ENCODE assay signal across 19 cellular contexts in the genomic region with DNA sequence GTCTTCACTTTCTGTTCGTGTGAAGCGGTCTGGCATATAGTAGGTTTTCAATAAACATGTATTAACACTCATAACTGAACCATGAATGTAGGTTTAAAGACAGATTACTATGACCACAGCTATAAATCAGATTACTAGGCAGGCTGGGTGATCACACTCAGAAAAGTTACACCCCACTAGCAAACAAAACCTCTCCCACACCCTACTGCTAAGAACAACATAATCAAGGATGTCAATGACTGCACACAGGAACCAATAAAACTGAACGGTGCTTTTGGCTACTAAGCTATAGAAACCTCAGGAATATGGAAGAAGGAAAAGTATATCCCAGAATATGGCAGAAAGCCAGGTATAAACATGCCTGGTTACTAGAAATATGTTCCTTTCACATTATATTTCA.
DNase-seq lines count a peak whose midpoint lies in the region; ATAC-seq, FAIRE-seq and TF ChIP-seq lines count a peak whose summit lies in the region.
"Had no signal": no experiment of that assay in that cellular context is flagged by ENCODE, and none has a peak within 500 bp of the region (broad histone marks: within the 10 kb centered on the region; RNA-seq: fewer than 3 reads in every experiment).

No MANE protein-coding gene starts in this region.

- H3K9me3 ChIP-seq in colonic mucosa (no peaks in the 10 kb centered on the region), pancreas (no peaks in the 10 kb centered on the region), esophagus squamous epithelium (no peaks in the 10 kb centered on the region)

- H3K4me1 ChIP-seq in colonic mucosa (no peaks in the 10 kb centered on the region), pancreas (no peaks in the 10 kb centered on the region), esophagus squamous epithelium (no peaks in the 10 kb centered on the region)

- H3K4me3 ChIP-seq in colonic mucosa (no peak overlapping the region), pancreas (no peak overlapping the region), esophagus squamous epithelium (no peak overlapping the region)
- H3K4me3 ChIP-seq: GM23338 had no signal

- FAIRE-seq in GM19239 (lab: Jason Lieb, UNC) (peak; percentile 66), pancreas (lab: Jason Lieb, UNC) (peak; percentile 82)
- FAIRE-seq: GM12891, GM18507 had no signal

- no peak for TF ChIP-seq POLR2A in esophagus squamous epithelium (IDR thresholded peaks at IDR 0.05)

- H3K36me3 ChIP-seq in colonic mucosa (no peaks in the 10 kb centered on the region), pancreas (no peaks in the 10 kb centered on the region), esophagus squamous epithelium (no peaks in the 10 kb centered on the region)

- 70 to 80% methylated on average over 3 of the region's 3 CpGs for WGBS in pancreas, 2 donors
- whole genome bisulfite sequencing in esophagus squamous epithelium, 2 donors: 78 to 81% methylated on average over 3 of the region's 3 CpGs

- H3K27me3 ChIP-seq in colonic mucosa: no peaks in the 10 kb centered on the region
- H3K27me3 ChIP-seq in pancreas: peaks cover 0 to 3% (median 0%) of the 10 kb centered on the region in 4 donors
- no peaks in the 10 kb centered on the region for H3K27me3 ChIP-seq in esophagus squamous epithelium

- no peak for TF ChIP-seq CTCF in colonic mucosa (IDR thresholded peaks at IDR 0.05)
- no peak for TF ChIP-seq CTCF in pancreas (IDR thresholded peaks at IDR 0.05)
- TF ChIP-seq CTCF in esophagus squamous epithelium (IDR thresholded peaks at IDR 0.05): no peak

- intact Hi-C loops in colonic mucosa (cut with DNase I) (no loop called here), pancreas (cut with DNase I) (no loop called here), esophagus squamous epithelium (cut with DNase I) (no loop called here)

- H3K27ac ChIP-seq in colonic mucosa: no peak overlapping the region
- H3K27ac ChIP-seq in pancreas: no peak overlapping the region
- no peak overlapping the region for H3K27ac ChIP-seq in esophagus squamous epithelium

- no peak for ATAC-seq in pancreas
- no peak for ATAC-seq in GM18870 (IDR thresholded peaks at IDR 0.05; ENCODE audit: unreplicated experiment)
- ATAC-seq: GM23338, HCT116 had no signal

- no peak overlapping the region for H3K9ac ChIP-seq in colonic mucosa (ENCODE audit: low read depth in 2 of 2, low read length in 2 of 2)

- DNase-seq in GM19239 (ENCODE audit: insufficient read length, low spot score) (no peak), NCI-H69 (lab: John Stamatoyannopoulos, UW) (peak; percentile 13), colonic mucosa (peak; percentile 17), pancreas (no peak), esophagus squamous epithelium (lab: John Stamatoyannopoulos, UW) (no peak), SIG-M5 (lab: John Stamatoyannopoulos, UW) (no peak)
- DNase-seq: C1 segment of cervical spinal cord; Calu3; CD4-positive, alpha-beta memory T cell; COR-L47; DMS53; DMS79 treated with DMSO at 0.1 percent for 48 hours; GF-D8; H9 had no signal

Comparison
In these comparisons a context has a peak if more than half of its experiments do, and no peak if none do; other contexts are left out.
1. DNase-seq: peak in NCI-H69 (single experiment) and colonic mucosa (single experiment); none in GM19239 (single experiment), pancreas (0 of 6), esophagus squamous epithelium (single experiment) and SIG-M5 (single experiment).